11 cellular contexts compared by ENCODE assay signal in genomic region chr11:114132427-114132826, GRCh38.
A peak's percentile ranks its signal among the peaks of the same experiment; 100 is the strongest.
DNase-seq lines count a peak whose midpoint lies in the region; ATAC-seq and TF ChIP-seq lines count a peak whose summit lies in the region.
"Had no signal": no experiment of that assay in that cellular context is flagged by ENCODE, and none has a peak within 500 bp of the region (broad histone marks: within the 10 kb centered on the region; RNA-seq: fewer than 3 reads in every experiment).

No MANE protein-coding gene starts in this region.

- no peaks in the 10 kb centered on the region for H3F3A ChIP-seq in DOHH2 (ENCODE audit: control insufficient read depth, insufficient read depth)
- peaks cover 7% of the 10 kb centered on the region for H3F3A ChIP-seq in PC-3 (ENCODE audit: low read length, unreplicated experiment)

- no peak overlapping the region for H3K9ac ChIP-seq in PC-3 (ENCODE audit: low read length)

- H3K27me3 ChIP-seq in DOHH2 (ENCODE audit: control insufficient read depth, low read length) (peaks cover 23% of the 10 kb centered on the region), PC-3 (ENCODE audit: low read length) (peaks cover 76% of the 10 kb centered on the region), stomach (no peaks in the 10 kb centered on the region)
- H3K27me3 ChIP-seq: SJSA1 had no signal

- H3K4me1 ChIP-seq in DOHH2 (ENCODE audit: control insufficient read depth, low read length) (peaks cover 9% of the 10 kb centered on the region), PC-3 (ENCODE audit: insufficient read depth, low read length) (peaks cover 15% of the 10 kb centered on the region), stomach (peaks cover 73 to 100% (median 98%) of the 10 kb centered on the region in 4 donors)
- H3K4me1 ChIP-seq: SJSA1 had no signal

- H3K9me3 ChIP-seq in DOHH2 (ENCODE audit: control insufficient read depth, insufficient read depth, low read length) (no peaks in the 10 kb centered on the region), PC-3 (ENCODE audit: low read length) (no peaks in the 10 kb centered on the region), stomach (no peaks in the 10 kb centered on the region)
- H3K9me3 ChIP-seq: SJSA1 had no signal

- no peaks in the 10 kb centered on the region for H3K79me2 ChIP-seq in DOHH2 (ENCODE audit: control insufficient read depth, low read length)
- no peaks in the 10 kb centered on the region for H3K79me2 ChIP-seq in PC-3 (ENCODE audit: low read length)

- no peaks in the 10 kb centered on the region; the same call in 1 of the 2 replicates for H4K20me1 ChIP-seq in DOHH2 (ENCODE audit: control insufficient read depth, insufficient read depth, low read depth, low read length)
- peaks cover 4% of the 10 kb centered on the region; the same call in 1 of the 2 replicates for H4K20me1 ChIP-seq in PC-3 (ENCODE audit: low read length)

- no peak overlapping the region for H2AFZ ChIP-seq in PC-3 (ENCODE audit: low read length)

- H3K4me2 ChIP-seq in DOHH2 (ENCODE audit: low read length) (no peak overlapping the region), PC-3 (ENCODE audit: low read length) (peak overlapping the region; percentile 67)

- peak; percentile 53 for ATAC-seq in PC-3
- ATAC-seq in left colon: peak; percentile 15

- DNase-seq in PC-3 (no peak), left colon (no peak), stomach (no peak), lower leg skin (ENCODE audit: low spot score in 2 of 2) (no peak), NCI-H345 (lab: John Stamatoyannopoulos, UW) (no peak), activated T-cell treated with anti-CD3 and anti-CD28 coated beads for 4 hours (no peak)
- DNase-seq: effector memory CD8-positive, alpha-beta T cell; NCI-H1048; NCI-H510A treated with DMSO at 0.1 percent for 48 hours had no signal

- CTCF ChIA-PET in PC-3 (lab: Charles Lee): interaction anchor here (0.6 kb wide), 1 partner anchor 258 kb away, joined by 3 read pairs; no protein-coding TSS in a partner anchor

- POLR2A ChIA-PET in PC-3 (lab: Charles Lee; ENCODE audit: unreplicated experiment): no interaction called here

- intact Hi-C loops in PC-3 (cut with micrococcal nuclease): loop anchor here (1.0 to 2.0 kb wide), 2 partner anchors 34 to 96 kb away; no protein-coding TSS in a partner anchor
- intact Hi-C loops in left colon (cut with DNase I, micrococcal nuclease): no loop called here
- intact Hi-C loops in stomach (cut with DNase I; ENCODE audit: low total_unique reads): loop anchor here (10.0 kb wide), 1 partner anchor 48 kb away; no protein-coding TSS in a partner anchor
- intact Hi-C loops in lower leg skin (cut with DNase I; ENCODE audit: low total_unique reads): no loop called here

- no peak for TF ChIP-seq EP300 in stomach (IDR thresholded peaks at IDR 0.05)

- 77 to 91% (median 88%) methylated on average over 9 of the region's 9 CpGs for WGBS in stomach, 5 donors
- 66 to 73% methylated on average over 9 of the region's 9 CpGs for WGBS in lower leg skin, 2 donors

- no peak for TF ChIP-seq POLR2A in stomach (IDR thresholded peaks at IDR 0.05)
- TF ChIP-seq POLR2A in lower leg skin (IDR thresholded peaks at IDR 0.05): no peak

- no peaks in the 10 kb centered on the region for H3K36me3 ChIP-seq in DOHH2 (ENCODE audit: control insufficient read depth, low read length)
- no peaks in the 10 kb centered on the region for H3K36me3 ChIP-seq in PC-3 (ENCODE audit: low read depth, low read length)
- peaks cover 7 to 29% (median 15%) of the 10 kb centered on the region in 4 donors for H3K36me3 ChIP-seq in stomach
- H3K36me3 ChIP-seq: SJSA1 had no signal

- H3K9me2 ChIP-seq in DOHH2 (replicated peaks; ENCODE audit: control insufficient read depth, low read length) (no peaks in the 10 kb centered on the region), PC-3 (replicated peaks; ENCODE audit: low read length) (no peaks in the 10 kb centered on the region)

- BruUV-seq in PC-3 (replicated peaks; lab: Mats Ljungman, UMichigan): no TSS peak

- H3K4me3 ChIP-seq in DOHH2 (ENCODE audit: low read length) (no peak overlapping the region), PC-3 (ENCODE audit: low read length) (no peak overlapping the region; the same call in 1 of the 2 replicates), stomach (peak overlapping the region in 1 of 4 donors; percentile 4), lower leg skin (ENCODE audit: low read depth, poor library complexity, severe bottlenecking) (no peak overlapping the region)
- H3K4me3 ChIP-seq: SJSA1 had no signal

- H3K27ac ChIP-seq in DOHH2 (ENCODE audit: low read depth, low read length) (no peak overlapping the region), PC-3 (ENCODE audit: low read length) (no peak overlapping the region), stomach (peak overlapping the region in 3 of 5 donors; percentile 3 to 99 (median 55))
- H3K27ac ChIP-seq: SJSA1 had no signal

- TF ChIP-seq CTCF in DOHH2 (IDR thresholded peaks at IDR 0.05; ENCODE audit: low read depth, low read length, poor library complexity, severe bottlenecking): peak; percentile 22
- no peak for TF ChIP-seq CTCF in PC-3 (conservative IDR thresholded peaks at IDR 0.05; ENCODE audit: low read depth, low read length)
- no peak for TF ChIP-seq CTCF in stomach (IDR thresholded peaks at IDR 0.05)
- TF ChIP-seq CTCF in lower leg skin (IDR thresholded peaks at IDR 0.05): no peak

Comparison
In these comparisons a context has a peak if more than half of its experiments do, and no peak if none do; other contexts are left out.
1. H3K27ac ChIP-seq: peak in stomach (3 of 5); none in DOHH2 (single experiment) and PC-3 (single experiment).
2. intact Hi-C loops: an anchor here in PC-3 (1.0 to 2.0 kb wide) and stomach (10.0 kb wide); none called in left colon and lower leg skin.